In the genomic region with DNA sequence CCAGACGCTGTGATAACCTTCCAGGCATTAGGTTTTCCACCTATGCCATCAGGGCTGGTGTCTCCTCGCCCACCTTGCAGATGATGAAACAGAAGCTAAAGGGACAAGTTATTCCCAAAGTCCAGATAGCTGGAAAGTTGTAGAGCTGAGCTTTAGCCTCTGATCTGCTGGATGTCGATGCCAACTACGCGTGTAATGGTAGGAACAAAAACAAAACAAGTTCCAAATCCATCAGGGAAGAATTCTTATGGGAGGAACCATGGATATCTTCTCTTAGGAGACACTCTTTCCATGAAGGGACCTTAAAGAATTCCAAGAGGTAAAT, we compare ENCODE assay signal across 2 cellular contexts.
TF ChIP-seq lines count a peak whose summit lies in the region.

No MANE protein-coding gene starts in this region.

TF ChIP-seq in endothelial cell of umbilical vein, 7 proteins besides CTCF, POLR2A, EP300 and RAD21 (continued from another document):
- TF ChIP-seq EZH2 (IDR thresholded peaks at IDR 0.05; ENCODE audit: borderline replicate concordance, low read depth, low read length, severe bottlenecking) = no peak
- TF ChIP-seq, protein P1, sequence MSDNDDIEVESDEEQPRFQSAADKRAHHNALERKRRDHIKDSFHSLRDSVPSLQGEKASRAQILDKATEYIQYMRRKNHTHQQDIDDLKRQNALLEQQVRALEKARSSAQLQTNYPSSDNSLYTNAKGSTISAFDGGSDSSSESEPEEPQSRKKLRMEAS (IDR thresholded peaks at IDR 0.05; ENCODE audit: insufficient read depth, insufficient read length) = no peak
- TF ChIP-seq FOS (IDR thresholded peaks at IDR 0.05; ENCODE audit: borderline replicate concordance, insufficient read depth, low read length) = no peak
TF ChIP-seq in endothelial cell of umbilical vein: peak in this region for 0.

TF ChIP-seq in SK-N-SH treated with all-trans-retinoic acid at 6 μM for 48 hours, 23 proteins besides CTCF, POLR2A, EP300 and RAD21 (continued from another document):
- TF ChIP-seq ZC3H10 (CRISPR knock-in tag; IDR thresholded peaks at IDR 0.05) (no peak), TOX (CRISPR knock-in tag; IDR thresholded peaks at IDR 0.05; ENCODE audit: borderline replicate concordance) (no peak), CSDC2 (CRISPR knock-in tag; IDR thresholded peaks at IDR 0.05) (no peak), ARNTL (CRISPR knock-in tag; IDR thresholded peaks at IDR 0.05; ENCODE audit: borderline replicate concordance, low read depth) (no peak), ZFP30 (CRISPR knock-in tag; IDR thresholded peaks at IDR 0.05) (no peak)
- TF ChIP-seq, protein P2, sequence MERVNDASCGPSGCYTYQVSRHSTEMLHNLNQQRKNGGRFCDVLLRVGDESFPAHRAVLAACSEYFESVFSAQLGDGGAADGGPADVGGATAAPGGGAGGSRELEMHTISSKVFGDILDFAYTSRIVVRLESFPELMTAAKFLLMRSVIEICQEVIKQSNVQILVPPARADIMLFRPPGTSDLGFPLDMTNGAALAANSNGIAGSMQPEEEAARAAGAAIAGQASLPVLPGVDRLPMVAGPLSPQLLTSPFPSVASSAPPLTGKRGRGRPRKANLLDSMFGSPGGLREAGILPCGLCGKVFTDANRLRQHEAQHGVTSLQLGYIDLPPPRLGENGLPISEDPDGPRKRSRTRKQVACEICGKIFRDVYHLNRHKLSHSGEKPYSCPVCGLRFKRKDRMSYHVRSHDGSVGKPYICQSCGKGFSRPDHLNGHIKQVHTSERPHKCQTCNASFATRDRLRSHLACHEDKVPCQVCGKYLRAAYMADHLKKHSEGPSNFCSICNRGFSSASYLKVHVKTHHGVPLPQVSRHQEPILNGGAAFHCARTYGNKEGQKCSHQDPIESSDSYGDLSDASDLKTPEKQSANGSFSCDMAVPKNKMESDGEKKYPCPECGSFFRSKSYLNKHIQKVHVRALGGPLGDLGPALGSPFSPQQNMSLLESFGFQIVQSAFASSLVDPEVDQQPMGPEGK (CRISPR knock-in tag; IDR thresholded peaks at IDR 0.05; ENCODE audit: borderline replicate concordance) = no peak
